Comparison of ENCODE assay signal across 12 cellular contexts in genomic region chr18:29191263-29191662, GRCh38.
DNase-seq lines count a peak whose midpoint lies in the region; ATAC-seq and TF ChIP-seq lines count a peak whose summit lies in the region.
"Had no signal": no experiment of that assay in that cellular context is flagged by ENCODE, and none has a peak within 500 bp of the region (broad histone marks: within the 10 kb centered on the region; RNA-seq: fewer than 3 reads in every experiment).

No MANE protein-coding gene starts in this region.

- WGBS in tibial nerve, 2 donors, result 71 to 75% methylated on average over 3 of the region's 3 CpGs

- POLR2A ChIA-PET in PC-3 (lab: Charles Lee; ENCODE audit: unreplicated experiment), result no interaction called here

- H3K9me2 ChIP-seq in PC-3 (replicated peaks; ENCODE audit: low read length), result no peaks in the 10 kb centered on the region

- H3K4me1 ChIP-seq in PC-3 (ENCODE audit: insufficient read depth, low read length), result peaks cover 20% of the 10 kb centered on the region
- no peaks in the 10 kb centered on the region for H3K4me1 ChIP-seq in tibial nerve

- intact Hi-C loops in PC-3 (cut with micrococcal nuclease), result no loop called here

- no peak overlapping the region for H3K27ac ChIP-seq in PC-3 (ENCODE audit: low read length)
- H3K27ac ChIP-seq in tibial nerve, result no peak overlapping the region

- H2AFZ ChIP-seq in PC-3 (ENCODE audit: low read length), result no peak overlapping the region

- TF ChIP-seq POLR2A in tibial nerve (IDR thresholded peaks at IDR 0.05), result no peak

- H3K4me3 ChIP-seq in PC-3 (ENCODE audit: low read length) (no peak overlapping the region), tibial nerve (no peak overlapping the region)

- no peaks in the 10 kb centered on the region for H3K79me2 ChIP-seq in PC-3 (ENCODE audit: low read length)

- TF ChIP-seq CTCF in GM12872 (IDR thresholded peaks at IDR 0.05; ENCODE audit: insufficient read depth, low read depth, low read length) (peak; percentile 16; the same call in 1 of the 3 replicates), PC-3 (conservative IDR thresholded peaks at IDR 0.05; ENCODE audit: low read depth, low read length) (peak; percentile 72), tibial nerve (IDR thresholded peaks at IDR 0.05) (no peak)

- CTCF ChIA-PET in PC-3 (lab: Charles Lee), result interaction anchor here (0.6 kb wide), 1 partner anchor 243 kb away, joined by 3 read pairs; no protein-coding TSS in a partner anchor

- no peaks in the 10 kb centered on the region for H4K20me1 ChIP-seq in PC-3 (ENCODE audit: low read length)

- H3K9me3 ChIP-seq in PC-3 (ENCODE audit: low read length) (no peaks in the 10 kb centered on the region), tibial nerve (no peaks in the 10 kb centered on the region)

- BruUV-seq in PC-3 (replicated peaks; lab: Mats Ljungman, UMichigan), result no TSS peak

- no peaks in the 10 kb centered on the region for H3F3A ChIP-seq in PC-3 (ENCODE audit: low read length, unreplicated experiment)

- H3K36me3 ChIP-seq in PC-3 (ENCODE audit: low read depth, low read length) (no peaks in the 10 kb centered on the region), tibial nerve (no peaks in the 10 kb centered on the region)

- ATAC-seq in PC-3, result peak; percentile 69
- ATAC-seq in HG03135 (IDR thresholded peaks at IDR 0.05; ENCODE audit: unreplicated experiment), result no peak
- ATAC-seq in GM18502 (IDR thresholded peaks at IDR 0.05; ENCODE audit: poor library complexity, unreplicated experiment), result no peak

- no peak overlapping the region for H3K4me2 ChIP-seq in PC-3 (ENCODE audit: low read length)

- H3K27me3 ChIP-seq in PC-3 (ENCODE audit: low read length) (no peaks in the 10 kb centered on the region), tibial nerve (no peaks in the 10 kb centered on the region)

- H3K9ac ChIP-seq in PC-3 (ENCODE audit: low read length), result no peak overlapping the region

- no peak for TF ChIP-seq EP300 in tibial nerve (IDR thresholded peaks at IDR 0.05)

- DNase-seq in A172 (ENCODE audit: low spot score), result peak; percentile 23
- DNase-seq in PC-3, result peak; percentile 44
- peak; percentile 53 for DNase-seq in fibroblast of peridontal ligament (ENCODE audit: extremely low read depth)
- no peak for DNase-seq in DMS114 treated with DMSO at 0.1 percent for 48 hours (lab: John Stamatoyannopoulos, UW; ENCODE audit: unreplicated experiment)
- no peak for DNase-seq in tibial nerve (ENCODE audit: low spot score in 2 of 2)
- DNase-seq: COR-L47; NCI-H1105 treated with DMSO at 0.1 percent for 48 hours; SHP77 treated with DMSO at 0.1 percent for 48 hours; stimulated activated naive CD4-positive, alpha-beta T cell had no signal

Comparison
In these comparisons a context has a peak if more than half of its experiments do, and no peak if none do; other contexts are left out.
1. DNase-seq: peak in A172 (single experiment), PC-3 (single experiment) and fibroblast of peridontal ligament (single experiment); none in DMS114 treated with DMSO at 0.1 percent for 48 hours (single experiment) and tibial nerve (0 of 2).
2. CTCF ChIP-seq: peak in GM12872 (single experiment) and PC-3 (single experiment); none in tibial nerve (0 of 5).